11 cellular contexts compared by ENCODE assay signal in genomic region chr6:20377623-20378265, GRCh38. TPM values are rescaled to one million over a fixed set of nuclear protein-coding genes. Genes with fewer than 3 reads are reported as not detected.
A peak's percentile ranks its signal among the peaks of the same experiment; 100 is the strongest.
DNase-seq lines count a peak whose midpoint lies in the region; ATAC-seq and TF ChIP-seq lines count a peak whose summit lies in the region.
"Had no signal": no experiment of that assay in that cellular context is flagged by ENCODE, and none has a peak within 500 bp of the region (broad histone marks: within the 10 kb centered on the region; RNA-seq: fewer than 3 reads in every experiment).

No MANE protein-coding gene starts in this region.

- H3K4me1 ChIP-seq in MM.1S (ENCODE audit: low read length) = peaks cover 14% of the 10 kb centered on the region

- no peaks in the 10 kb centered on the region for H3K36me3 Mint-ChIP-seq in natural killer cell treated with Interleukin-12 subunit alpha and Interleukin-12 subunit beta and Interleukin-15 and Interleukin-18, amount 100 ng/mL, for 72 hours

- peak overlapping the region; percentile 31; the same call in 1 of the 2 replicates for H3K27ac ChIP-seq in MM.1S (ENCODE audit: low read length)

- no peaks in the 10 kb centered on the region for H3K27me3 ChIP-seq in MM.1S (replicated peaks; ENCODE audit: insufficient read depth, low read length)

- H3K79me2 ChIP-seq in MM.1S (ENCODE audit: low read length) = no peaks in the 10 kb centered on the region

- in situ Hi-C loops in G401 (cut with HindIII; ENCODE audit: low sequenced_read_pairs) = no loop called here

- no peaks in the 10 kb centered on the region for H3K36me3 ChIP-seq in MM.1S (replicated peaks; ENCODE audit: insufficient read depth, low read length)

- H4K20me1 ChIP-seq in MM.1S (ENCODE audit: insufficient read depth, low read length) = no peaks in the 10 kb centered on the region

- H3K4me3 Mint-ChIP-seq in natural killer cell treated with Interleukin-12 subunit alpha and Interleukin-12 subunit beta and Interleukin-15 and Interleukin-18, amount 100 ng/mL, for 72 hours = peak overlapping the region; percentile 35

- 0 out of 2 replicates have a peak overlapping the region, but pooled peaks have one; percentile 3 for H2AFZ ChIP-seq in MM.1S (ENCODE audit: low read length)

- peak; percentile 20 for DNase-seq in G401 (ENCODE audit: low spot score)
- DNase-seq in MM.1S = peak; percentile 71
- peak; percentile 55 to 56 for DNase-seq in cardiac fibroblast (ENCODE audit: low read depth in 2 of 2)
- no peak for DNase-seq in natural killer cell treated with Interleukin-12 subunit alpha and Interleukin-12 subunit beta and Interleukin-15 and Interleukin-18, amount 100 ng/mL, for 72 hours (ENCODE audit: low spot score)
- no peak for DNase-seq in omental fat pad (ENCODE audit: low spot score)
- DNase-seq in GM10248 (ENCODE audit: extremely low spot score) = no peak
- DNase-seq in GM10266 (ENCODE audit: extremely low spot score) = no peak
- DNase-seq: activated CD8-positive, alpha-beta memory T cell treated with anti-CD3 and anti-CD28 coated beads, Interleukin-2, amount 50 U/mL, for 4 hours; stimulated activated CD4-positive, alpha-beta T cell treated with anti-CD3 and anti-CD28 coated beads, Interleukin-2, amount 100 ng/mL, for 24 hours had no signal

- peak; percentile 72 to 76 for ATAC-seq in natural killer cell treated with Interleukin-12 subunit alpha and Interleukin-12 subunit beta and Interleukin-15 and Interleukin-18, amount 100 ng/mL, for 72 hours
- ATAC-seq in HG02759 (IDR thresholded peaks at IDR 0.05; ENCODE audit: unreplicated experiment) (no peak), omental fat pad (ENCODE audit: low FRiP score) (no peak)

- CTCF ChIA-PET in GM10248 (lab: Yijun Ruan, JAX) = interaction anchor here (1.1 to 2.7 kb wide), 4 partner anchors 10 to 27 kb away, joined by 3 to 7 read pairs (median 5); no protein-coding TSS in a partner anchor

- POLR2A ChIA-PET in GM10248 (lab: Yijun Ruan, JAX) = no interaction called here

- no peak overlapping the region for H3K9ac ChIP-seq in MM.1S (ENCODE audit: low read length)

- no peaks in the 10 kb centered on the region for H3K27me3 Mint-ChIP-seq in natural killer cell treated with Interleukin-12 subunit alpha and Interleukin-12 subunit beta and Interleukin-15 and Interleukin-18, amount 100 ng/mL, for 72 hours

- TF ChIP-seq CTCF in MM.1S (IDR thresholded peaks at IDR 0.05; ENCODE audit: low read length) = no peak
- no peak for TF ChIP-seq CTCF in cardiac fibroblast (IDR thresholded peaks at IDR 0.05; ENCODE audit: low read depth, low read length)
- no peak for TF ChIP-seq CTCF in omental fat pad (IDR thresholded peaks at IDR 0.05)
- TF ChIP-seq CTCF in GM10248 (IDR thresholded peaks at IDR 0.05; ENCODE audit: control extremely low read depth, extremely low read depth, low read depth, missing control alignments) = no peak
- TF ChIP-seq CTCF in GM10266 (IDR thresholded peaks at IDR 0.05; ENCODE audit: control insufficient read depth, insufficient read depth, low read depth, missing control alignments) = no peak

- H3K9me3 Mint-ChIP-seq in natural killer cell treated with Interleukin-12 subunit alpha and Interleukin-12 subunit beta and Interleukin-15 and Interleukin-18, amount 100 ng/mL, for 72 hours = no peaks in the 10 kb centered on the region

- no peaks in the 10 kb centered on the region for H3K9me2 ChIP-seq in MM.1S (replicated peaks; ENCODE audit: insufficient read depth, low read length)

- H3K27ac Mint-ChIP-seq in natural killer cell treated with Interleukin-12 subunit alpha and Interleukin-12 subunit beta and Interleukin-15 and Interleukin-18, amount 100 ng/mL, for 72 hours = peak overlapping the region in 1 of 2 donors; percentile 81

- peaks cover 15 to 24% of the 10 kb centered on the region in 2 donors for H3K4me1 Mint-ChIP-seq in natural killer cell treated with Interleukin-12 subunit alpha and Interleukin-12 subunit beta and Interleukin-15 and Interleukin-18, amount 100 ng/mL, for 72 hours (ENCODE audit: low read depth in 2 of 2)

- peak overlapping the region; percentile 54 for H3K4me2 ChIP-seq in MM.1S (ENCODE audit: low read depth, low read length)

- H3K4me3 ChIP-seq in MM.1S (ENCODE audit: low read length) (peak overlapping the region; percentile 37; the same call in 1 of the 2 replicates), cardiac fibroblast (replicated peaks in 1 of 2; ENCODE audit: low read depth in 2 of 2, low read length in 2 of 2) (no peak overlapping the region)
- H3K4me3 ChIP-seq: lung had no signal

- peaks cover 12% of the 10 kb centered on the region for H3F3A ChIP-seq in MM.1S (ENCODE audit: insufficient read depth, low read length)

- H3K9me3 ChIP-seq in MM.1S (replicated peaks; ENCODE audit: insufficient read depth, low read length) = no peaks in the 10 kb centered on the region

RNA-seq across cellular contexts. Expression of gene E2F3, which starts 23.9 kb away (rescaled TPM):
- total RNA-seq in G401 (2014; rRNA removed; shearing (Covaris generic)) = 9.0 and 12.5 TPM in 2 replicates
- total RNA-seq in natural killer cell treated with Interleukin-12 subunit alpha and Interleukin-12 subunit beta and Interleukin-15 and Interleukin-18, amount 100 ng/mL, for 72 hours = 10 to 100 TPM; 24.2 to 37.4 TPM
- total RNA-seq in omental fat pad = 10 to 100 TPM in 1 of 4 donors, 1 to 10 TPM in 3; 5.8 to 10.7 (median 9.1) TPM

Comparison
In these comparisons a context has a peak if more than half of its experiments do, and no peak if none do; other contexts are left out.
1. DNase-seq: peak in G401 (single experiment), MM.1S (single experiment) and cardiac fibroblast (2 of 2); none in natural killer cell treated with Interleukin-12 subunit alpha and Interleukin-12 subunit beta and Interleukin-15 and Interleukin-18, amount 100 ng/mL, for 72 hours (single experiment), omental fat pad (single experiment), GM10248 (single experiment) and GM10266 (single experiment).
2. ATAC-seq: peak in natural killer cell treated with Interleukin-12 subunit alpha and Interleukin-12 subunit beta and Interleukin-15 and Interleukin-18, amount 100 ng/mL, for 72 hours (2 of 2); none in HG02759 (single experiment) and omental fat pad (single experiment).